ENCODE assay signal across 15 cellular contexts in the genomic region with DNA sequence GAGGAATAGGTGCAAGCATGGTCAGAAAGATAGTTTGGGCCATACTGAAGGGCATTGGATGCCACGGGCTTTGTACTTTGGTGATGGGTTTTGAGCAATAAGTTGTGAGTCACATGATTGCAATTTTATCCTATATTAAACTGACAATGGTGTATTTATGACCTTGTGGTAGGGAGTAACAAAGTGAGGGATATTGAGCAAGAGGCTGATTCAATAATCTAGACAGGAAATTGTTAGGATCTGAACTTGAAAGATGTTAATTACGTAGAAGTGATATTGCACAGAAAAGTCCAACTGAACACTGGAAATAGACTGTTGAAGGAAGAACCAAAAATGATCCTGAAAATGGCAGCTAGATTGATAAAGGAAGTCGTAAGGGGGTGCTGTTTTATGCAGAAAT. TPM values are rescaled to one million over a fixed set of nuclear protein-coding genes. Genes with fewer than 3 reads are reported as not detected.
DNase-seq lines count a peak whose midpoint lies in the region; ATAC-seq, FAIRE-seq and TF ChIP-seq lines count a peak whose summit lies in the region.
"Had no signal": no experiment of that assay in that cellular context is flagged by ENCODE, and none has a peak within 500 bp of the region (broad histone marks: within the 10 kb centered on the region; RNA-seq: fewer than 3 reads in every experiment).

No MANE protein-coding gene starts in this region.

- 57% methylated on average over 3 of the region's 3 CpGs for WGBS in K562 (ENCODE audit: insufficient coverage, low coverage, missing lambda C conversion rate)
- WGBS in lower leg skin, 2 donors, result 57 to 58% methylated on average over 3 of the region's 3 CpGs

- no TSS peak for BruUV-seq in K562 (replicated peaks; lab: Mats Ljungman, UMichigan)

- H3K4me1 ChIP-seq in K562 (replicated peaks in 1 of 2; ENCODE audit: control insufficient read depth in 2 of 2, insufficient read depth in 2 of 2, low read length in 2 of 2), result 0 out of 5 replicates have a peak, but pooled peaks cover 0 to 6% of the 10 kb centered on the region in 2 experiments
- H3K4me1 ChIP-seq: stomach had no signal

- CTCF ChIA-PET in K562 (lab: Yijun Ruan, JAX; ENCODE audit: low intra/inter-chr PET ratio), result no interaction called here

- no peak for ATAC-seq in K562

- no peak for TF ChIP-seq EP300 in K562 (IDR thresholded peaks at IDR 0.05; ENCODE audit: low read length)

- no peaks in the 10 kb centered on the region for H3K36me3 ChIP-seq in K562 (ENCODE audit: control insufficient read depth, insufficient read depth, low read length)
- H3K36me3 ChIP-seq: stomach had no signal

- H4K20me1 ChIP-seq in K562 (replicated peaks; ENCODE audit: control insufficient read depth, insufficient read depth, low read length), result no peaks in the 10 kb centered on the region

- intact Hi-C loops in K562 (cut with micrococcal nuclease), result no loop called here
- intact Hi-C loops in lower leg skin (cut with DNase I; ENCODE audit: low total_unique reads), result no loop called here

- DNase-seq in EL (peak; percentile 84), NCI-H226 (peak; percentile 55), K562 (ENCODE audit: extremely low read depth in 1 of 4, low spot score in 3 of 4) (no peak), non-pigmented ciliary epithelial cell (ENCODE audit: low read depth) (peak; percentile 45), NCI-H2029 treated with DMSO at 0.1 percent for 48 hours (lab: John Stamatoyannopoulos, UW) (no peak), lower leg skin (ENCODE audit: low spot score in 2 of 2) (no peak), NCI-H524 treated with DMSO at 0.1 percent for 48 hours (lab: John Stamatoyannopoulos, UW) (no peak), amygdala (lab: John Stamatoyannopoulos, UW) (no peak)
- DNase-seq: activated naive CD8-positive, alpha-beta T cell treated with anti-CD3 and anti-CD28 coated beads for 36 hours; NCI-H2029; posterior cingulate gyrus; stomach; T-helper 9 cell had no signal

- no peaks in the 10 kb centered on the region for H3K79me2 ChIP-seq in K562 (ENCODE audit: control insufficient read depth, insufficient read depth, low read length)

- no peak; a peak in 1 of 4 replicates for TF ChIP-seq RAD21 in K562 (CRISPR knock-in tag; conservative IDR thresholded peaks at IDR 0.05 in 1 of 2, IDR thresholded peaks at IDR 0.05 in 1 of 2)

- no peak for FAIRE-seq in K562 (lab: Jason Lieb, UNC)
- FAIRE-seq: GM12891, GM19239 had no signal

- H3K9me1 ChIP-seq in K562 (ENCODE audit: control insufficient read depth, insufficient read depth, low read length), result no peaks in the 10 kb centered on the region

- TF ChIP-seq CTCF in K562 (IDR thresholded peaks at IDR 0.05 in 2 of 3, conservative IDR thresholded peaks at IDR 0.05 in 1 of 3; ENCODE audit: insufficient read depth in 2 of 3, low read depth in 1 of 3, low read length in 3 of 3) (no peak), lower leg skin (IDR thresholded peaks at IDR 0.05) (no peak)

- no peak overlapping the region for H3K4me2 ChIP-seq in K562 (ENCODE audit: insufficient read depth, low read length)

- POLR2A ChIA-PET in K562 (lab: Yijun Ruan, JAX), result no interaction called here

- in situ Hi-C loops in K562 (cut with MboI), result no loop called here

- no peak overlapping the region for H3K9ac ChIP-seq in K562 (ENCODE audit: insufficient read depth in 1 of 2, low read depth in 2 of 2, low read length in 2 of 2)

- H3K9me3 ChIP-seq in K562 (replicated peaks; ENCODE audit: control insufficient read depth, insufficient read depth, low read depth, low read length), result no peaks in the 10 kb centered on the region
- H3K9me3 ChIP-seq: stomach had no signal

- H3K4me3 ChIP-seq in K562, result no peak overlapping the region
- H3K4me3 ChIP-seq in lower leg skin (ENCODE audit: low read depth, poor library complexity, severe bottlenecking), result no peak overlapping the region
- H3K4me3 ChIP-seq: stomach had no signal

- no peak overlapping the region for H3K27ac ChIP-seq in K562 (ENCODE audit: extremely low read depth, low read depth, low read length)
- H3K27ac ChIP-seq: stomach had no signal

- TF ChIP-seq POLR2A in K562 (conservative IDR thresholded peaks at IDR 0.05), result no peak
- TF ChIP-seq POLR2A in lower leg skin (IDR thresholded peaks at IDR 0.05), result no peak

- H3K27me3 ChIP-seq in K562 (ENCODE audit: control insufficient read depth in 2 of 2, insufficient read depth in 2 of 2, low read length in 2 of 2), result no peaks in the 10 kb centered on the region
- H3K27me3 ChIP-seq: stomach had no signal

- peak overlapping the region; percentile 64 for H2AFZ ChIP-seq in K562 (ENCODE audit: low read depth, low read length)

TF ChIP-seq in K562, 482 proteins besides CTCF, POLR2A, EP300 and RAD21:
- TF ChIP-seq CEBPG (CRISPR knock-in tag; IDR thresholded peaks at IDR 0.05), result no peak
- TF ChIP-seq CEBPG (tag; conservative IDR thresholded peaks at IDR 0.05 in 1 of 2, IDR thresholded peaks at IDR 0.05 in 1 of 2), result peak; percentile 30 to 62; a peak in 3 of 4 replicates
- no peak for TF ChIP-seq ZNF780A (CRISPR knock-in tag; IDR thresholded peaks at IDR 0.05)
- TF ChIP-seq CEBPB (tag; IDR thresholded peaks at IDR 0.05), result peak; percentile 52; the same call in 1 of the 2 replicates
- TF ChIP-seq, protein P1, sequence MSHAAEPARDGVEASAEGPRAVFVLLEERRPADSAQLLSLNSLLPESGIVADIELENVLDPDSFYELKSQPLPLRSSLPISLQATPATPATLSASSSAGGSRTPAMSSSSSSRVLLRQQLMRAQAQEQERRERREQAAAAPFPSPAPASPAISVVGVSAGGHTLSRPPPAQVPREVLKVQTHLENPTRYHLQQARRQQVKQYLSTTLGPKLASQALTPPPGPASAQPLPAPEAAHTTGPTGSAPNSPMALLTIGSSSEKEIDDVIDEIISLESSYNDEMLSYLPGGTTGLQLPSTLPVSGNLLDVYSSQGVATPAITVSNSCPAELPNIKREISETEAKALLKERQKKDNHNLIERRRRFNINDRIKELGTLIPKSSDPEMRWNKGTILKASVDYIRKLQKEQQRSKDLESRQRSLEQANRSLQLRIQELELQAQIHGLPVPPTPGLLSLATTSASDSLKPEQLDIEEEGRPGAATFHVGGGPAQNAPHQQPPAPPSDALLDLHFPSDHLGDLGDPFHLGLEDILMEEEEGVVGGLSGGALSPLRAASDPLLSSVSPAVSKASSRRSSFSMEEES (CRISPR knock-in tag; IDR thresholded peaks at IDR 0.05), result peak; percentile 64

RNA-seq across cellular contexts. Expression of a gene that starts 46.6 kb away (rescaled TPM):
- 45.5 and 85.0 TPM in 2 replicates for total RNA-seq in K562 (2011; cell fraction: chromatin; rRNA removed; ENCODE audit: low replicate concordance)
- 14.8 and 17.6 TPM in 2 replicates for total RNA-seq in K562 (2011; cell fraction: nucleolus; rRNA removed)
- total RNA-seq in K562 (2011; cell fraction: nucleoplasm; rRNA removed), result 40.0 and 62.5 TPM in 2 replicates
- total RNA-seq in K562 (2014; rRNA removed) (10.7 and 14.3 TPM in 2 replicates), K562 (2014; rRNA removed; fragmentation: Illumina TruSeq; extraction: Trizol) (19.4 and 21.8 TPM in 2 replicates), K562 (2015; rRNA removed; fragmentation: Illumina TruSeq; extraction: Trizol) (17.8 and 18.2 TPM in 2 replicates), K562 (2021) (22.9 and 24.7 TPM in 2 replicates), lower leg skin (10 to 100 TPM; 60.9 to 98.4 (median 83.4) TPM)
- polyA plus RNA-seq in K562 (2011; rRNA removed) (19.2 and 19.4 TPM in 2 replicates), K562 (2014; fragmentation: Illumina TruSeq; extraction: Trizol) (10.8 and 15.2 TPM in 2 replicates), K562 (2014; fragmentation: Nextera tagmentation; extraction: Ambion mirVana) (10 to 100 TPM in 1 of 2 experiments, 1 to 10 TPM in 1; 4.8 to 10.0 TPM), K562 (2014; rRNA removed) (8.4 and 8.6 TPM in 2 replicates)
- 12.0 and 16.7 TPM in 2 replicates for polyA plus RNA-seq in K562 (2011; cell fraction: cytosol; rRNA removed)
- 25.4 and 32.0 TPM in 2 replicates for polyA plus RNA-seq in K562 (2011; cell fraction: nucleus; rRNA removed)
- 10.3 and 11.8 TPM in 2 replicates for polyA plus RNA-seq in K562 (2012)
- 53.3 and 60.8 TPM in 2 replicates for polyA minus RNA-seq in K562 (2011; rRNA and poly(A)+ RNA removed)
- 13.0 and 18.2 TPM in 2 replicates for polyA minus RNA-seq in K562 (2011; cell fraction: cytosol; rRNA and poly(A)+ RNA removed)
- 39.3 and 82.2 TPM in 2 replicates for polyA minus RNA-seq in K562 (2011; cell fraction: nucleus; rRNA and poly(A)+ RNA removed)

Comparison
In these comparisons a context has a peak if more than half of its experiments do, and no peak if none do; other contexts are left out.
1. DNase-seq: peak in EL (single experiment), NCI-H226 (single experiment) and non-pigmented ciliary epithelial cell (single experiment); none in K562 (0 of 4), NCI-H2029 treated with DMSO at 0.1 percent for 48 hours (single experiment), lower leg skin (0 of 2), NCI-H524 treated with DMSO at 0.1 percent for 48 hours (single experiment) and amygdala (0 of 56).